8 cellular contexts compared by ENCODE assay signal in genomic region chr11:72781313-72782080, GRCh38. TPM values are rescaled to one million over a fixed set of nuclear protein-coding genes. Genes with fewer than 3 reads are reported as not detected.
DNase-seq lines count a peak whose midpoint lies in the region; ATAC-seq and TF ChIP-seq lines count a peak whose summit lies in the region.

No MANE protein-coding gene starts in this region.

- peaks cover 5% of the 10 kb centered on the region for H3K27me3 Mint-ChIP-seq in activated naive CD8-positive, alpha-beta T cell treated with anti-CD3 and anti-CD28 coated beads, Interleukin-2, amount 50 U/mL, for 24 hours

- H3K27ac Mint-ChIP-seq in activated naive CD8-positive, alpha-beta T cell treated with anti-CD3 and anti-CD28 coated beads, Interleukin-2, amount 50 U/mL, for 24 hours, result peak overlapping the region; percentile 71

- H3K4me3 ChIP-seq in AG04450 (ENCODE audit: low read depth, low read length) (peak overlapping the region; percentile 53), SK-N-MC (peak overlapping the region; percentile 70), iPS-11a (ENCODE audit: low read depth, low read length) (peak overlapping the region; percentile 51)

- H3K9me3 Mint-ChIP-seq in activated naive CD8-positive, alpha-beta T cell treated with anti-CD3 and anti-CD28 coated beads, Interleukin-2, amount 50 U/mL, for 24 hours, result no peaks in the 10 kb centered on the region

- CTCF ChIA-PET in AG04450 (lab: Charles Lee), result interaction anchor here (1.0 kb wide), 1 partner anchor 13 kb away, joined by 3 read pairs; the partner anchor contains the start of gene STARD10

- H3K27ac ChIP-seq in AG04450 (ENCODE audit: low read depth, low read length) (no peak overlapping the region), SK-N-MC (no peak overlapping the region)

- no peak overlapping the region for H3K9ac ChIP-seq in SK-N-MC (ENCODE audit: insufficient read length)

- TF ChIP-seq CTCF in AG04450 (IDR thresholded peaks at IDR 0.05; ENCODE audit: low read depth, low read length), result no peak

- H3K36me3 ChIP-seq in SK-N-MC (ENCODE audit: insufficient read depth, low read length), result no peaks in the 10 kb centered on the region

- no peaks in the 10 kb centered on the region for H3K36me3 Mint-ChIP-seq in activated naive CD8-positive, alpha-beta T cell treated with anti-CD3 and anti-CD28 coated beads, Interleukin-2, amount 50 U/mL, for 24 hours (ENCODE audit: low read depth)

- H3K4me3 Mint-ChIP-seq in activated naive CD8-positive, alpha-beta T cell treated with anti-CD3 and anti-CD28 coated beads, Interleukin-2, amount 50 U/mL, for 24 hours, result peak overlapping the region; percentile 74

- POLR2A ChIA-PET in AG04450 (lab: Yijun Ruan, JAX), result interaction anchor here (1.0 kb wide), 2 partner anchors 11 to 13 kb away, joined by 3 read pairs; no protein-coding TSS in a partner anchor

- peaks cover 3% of the 10 kb centered on the region for H3K27me3 ChIP-seq in AG04450 (ENCODE audit: control insufficient read depth, insufficient read depth, low read length)

- ATAC-seq in GM21529 (IDR thresholded peaks at IDR 0.05; ENCODE audit: unreplicated experiment), result peak; percentile 47
- peak; percentile 51 for ATAC-seq in activated naive CD8-positive, alpha-beta T cell treated with anti-CD3 and anti-CD28 coated beads, Interleukin-2, amount 50 U/mL, for 24 hours
- no peak for ATAC-seq in GM18517 (IDR thresholded peaks at IDR 0.05; ENCODE audit: unreplicated experiment)

- H3K4me1 Mint-ChIP-seq in activated naive CD8-positive, alpha-beta T cell treated with anti-CD3 and anti-CD28 coated beads, Interleukin-2, amount 50 U/mL, for 24 hours, result peaks cover 11% of the 10 kb centered on the region

- H3K9me3 ChIP-seq in AG04450 (ENCODE audit: control insufficient read depth, insufficient read depth, low read length) (no peaks in the 10 kb centered on the region), SK-N-MC (ENCODE audit: low read depth, low read length) (no peaks in the 10 kb centered on the region)

- no peak for DNase-seq in AG04450 (ENCODE audit: low read depth, low spot score)
- no peak for DNase-seq in SK-N-MC (ENCODE audit: low read depth, low spot score)
- peak; percentile 62 for DNase-seq in activated naive CD8-positive, alpha-beta T cell treated with anti-CD3 and anti-CD28 coated beads, Interleukin-2, amount 50 U/mL, for 24 hours
- DNase-seq in stimulated activated CD4-positive, alpha-beta T cell treated with anti-CD3 and anti-CD28 coated beads, Interleukin-12 subunit alpha, Interleukin-12 subunit beta, amount 100 ng/mL, for 4 hours, result peak; percentile 59
- DNase-seq in DMS153 treated with DMSO at 0.1 percent for 48 hours (lab: John Stamatoyannopoulos, UW; ENCODE audit: unreplicated experiment), result no peak

RNA-seq across cellular contexts. Expression of gene STARD10, which starts 12.3 kb away (rescaled TPM):
- polyA plus RNA-seq in AG04450 (2011; rRNA removed), result 38.4 and 49.0 TPM in 2 replicates
- polyA minus RNA-seq in AG04450 (2011; rRNA and poly(A)+ RNA removed), result 31.1 and 45.9 TPM in 2 replicates

RNA-seq across cellular contexts. Expression of gene ARAP1, which starts 29.3 kb away (rescaled TPM):
- 52.4 and 74.8 TPM in 2 replicates for polyA plus RNA-seq in AG04450 (2011; rRNA removed)
- 90.3 and 129 TPM in 2 replicates for polyA minus RNA-seq in AG04450 (2011; rRNA and poly(A)+ RNA removed)

RNA-seq across cellular contexts. Expression of gene ATG16L2, which starts 32.7 kb away (rescaled TPM):
- polyA plus RNA-seq in AG04450 (2011; rRNA removed), result 4.2 and 5.3 TPM in 2 replicates
- polyA minus RNA-seq in AG04450 (2011; rRNA and poly(A)+ RNA removed), result 5.6 and 5.8 TPM in 2 replicates

Comparison
In these comparisons a context has a peak if more than half of its experiments do, and no peak if none do; other contexts are left out.
1. DNase-seq: peak in activated naive CD8-positive, alpha-beta T cell treated with anti-CD3 and anti-CD28 coated beads, Interleukin-2, amount 50 U/mL, for 24 hours (single experiment) and stimulated activated CD4-positive, alpha-beta T cell treated with anti-CD3 and anti-CD28 coated beads, Interleukin-12 subunit alpha, Interleukin-12 subunit beta, amount 100 ng/mL, for 4 hours (single experiment); none in AG04450 (single experiment), SK-N-MC (single experiment) and DMS153 treated with DMSO at 0.1 percent for 48 hours (single experiment).
2. Peak in every context shown above with its lines, with median percentiles within 50 percentile points of each other: H3K4me3 ChIP-seq.